1 cellular context compared by ENCODE assay signal in genomic region chr12:65510584-65511050, GRCh38.
TF ChIP-seq lines count a peak whose summit lies in the region.

No MANE protein-coding gene starts in this region.

TF ChIP-seq in HCT116, 20 proteins besides CTCF, POLR2A, EP300 and RAD21 (continued from another document):
- TF ChIP-seq CEBPB (IDR thresholded peaks at IDR 0.05; ENCODE audit: low read depth) (no peak), CBX3 (IDR thresholded peaks at IDR 0.05; ENCODE audit: low read depth) (peak; percentile 46; the same call in 1 of the 2 replicates), TCF7L2 (IDR thresholded peaks at IDR 0.05; ENCODE audit: borderline replicate concordance, extremely low read depth, insufficient read depth, insufficient read length) (peak; percentile 95), MAX (IDR thresholded peaks at IDR 0.05) (peak; percentile 87), SRF (IDR thresholded peaks at IDR 0.05; ENCODE audit: low read depth) (no peak), EZH2 (IDR thresholded peaks at IDR 0.05) (no peak), ELF1 (IDR thresholded peaks at IDR 0.05; ENCODE audit: borderline replicate concordance, low read depth) (no peak), JUND (IDR thresholded peaks at IDR 0.05) (peak; percentile 55; the same call in 1 of the 2 replicates), YY1 (IDR thresholded peaks at IDR 0.05; ENCODE audit: extremely low read depth, insufficient replicate concordance, low read depth, low read length) (peak; percentile 3), EZH2phosphoT487 (IDR thresholded peaks at IDR 0.05; ENCODE audit: borderline replicate concordance) (no peak), ZNF274 (IDR thresholded peaks at IDR 0.05; ENCODE audit: low read depth, low read length) (no peak), POLR2AphosphoS5 (IDR thresholded peaks at IDR 0.05; ENCODE audit: low read depth, low read length) (peak; percentile 12; the same call in 1 of the 2 replicates), ZFX (IDR thresholded peaks at IDR 0.05) (peak; percentile 53)
- TF ChIP-seq, protein P1, sequence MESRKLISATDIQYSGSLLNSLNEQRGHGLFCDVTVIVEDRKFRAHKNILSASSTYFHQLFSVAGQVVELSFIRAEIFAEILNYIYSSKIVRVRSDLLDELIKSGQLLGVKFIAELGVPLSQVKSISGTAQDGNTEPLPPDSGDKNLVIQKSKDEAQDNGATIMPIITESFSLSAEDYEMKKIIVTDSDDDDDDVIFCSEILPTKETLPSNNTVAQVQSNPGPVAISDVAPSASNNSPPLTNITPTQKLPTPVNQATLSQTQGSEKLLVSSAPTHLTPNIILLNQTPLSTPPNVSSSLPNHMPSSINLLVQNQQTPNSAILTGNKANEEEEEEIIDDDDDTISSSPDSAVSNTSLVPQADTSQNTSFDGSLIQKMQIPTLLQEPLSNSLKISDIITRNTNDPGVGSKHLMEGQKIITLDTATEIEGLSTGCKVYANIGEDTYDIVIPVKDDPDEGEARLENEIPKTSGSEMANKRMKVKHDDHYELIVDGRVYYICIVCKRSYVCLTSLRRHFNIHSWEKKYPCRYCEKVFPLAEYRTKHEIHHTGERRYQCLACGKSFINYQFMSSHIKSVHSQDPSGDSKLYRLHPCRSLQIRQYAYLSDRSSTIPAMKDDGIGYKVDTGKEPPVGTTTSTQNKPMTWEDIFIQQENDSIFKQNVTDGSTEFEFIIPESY (IDR thresholded peaks at IDR 0.05; ENCODE audit: extremely low read depth, insufficient replicate concordance, low read length), result no peak
TF ChIP-seq in HCT116: peak in this region for 8.
